ENCODE assay signal across 14 cellular contexts in the genomic region with DNA sequence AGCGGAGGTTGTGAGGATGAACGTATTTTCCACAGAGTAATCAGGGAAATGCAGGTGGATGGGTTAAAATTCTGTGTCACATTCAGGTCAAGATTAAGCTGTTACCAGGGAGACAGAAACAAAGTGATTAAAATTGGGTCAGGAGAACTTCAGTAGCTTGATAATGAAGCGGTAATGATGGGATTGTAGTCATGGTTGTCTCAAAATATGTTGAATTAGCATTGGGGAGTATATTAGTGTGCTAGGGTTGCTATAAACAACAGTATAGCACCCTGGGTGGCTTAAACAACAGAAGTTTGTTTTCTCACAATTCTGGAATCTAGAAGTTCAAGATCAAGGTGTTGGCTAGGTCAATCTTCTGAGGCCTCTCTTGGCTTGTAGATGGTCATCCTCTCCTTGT.
DNase-seq lines count a peak whose midpoint lies in the region; ATAC-seq, FAIRE-seq and TF ChIP-seq lines count a peak whose summit lies in the region.
"Had no signal": no experiment of that assay in that cellular context is flagged by ENCODE, and none has a peak within 500 bp of the region (broad histone marks: within the 10 kb centered on the region; RNA-seq: fewer than 3 reads in every experiment).

No MANE protein-coding gene starts in this region.

- H3F3A ChIP-seq in GM23338 (replicated peaks; ENCODE audit: low read depth): no peaks in the 10 kb centered on the region

- H3K4me1 ChIP-seq in GM23338 (ENCODE audit: insufficient read depth) (no peaks in the 10 kb centered on the region), osteoblast (ENCODE audit: insufficient read depth, low read length) (no peaks in the 10 kb centered on the region)
- H3K4me1 ChIP-seq: BLaER1 had no signal

- H3K36me3 Mint-ChIP-seq in GM23338 (ENCODE audit: low read depth): no peaks in the 10 kb centered on the region
- H3K36me3 Mint-ChIP-seq: CD8-positive, alpha-beta memory T cell had no signal

- no peak for DNase-seq in GM23338 (ENCODE audit: low spot score)
- DNase-seq in dermis blood vessel endothelial cell: peak; percentile 4
- DNase-seq in osteoblast (ENCODE audit: insufficient read length, low spot score, missing footprints): peak; percentile 27
- no peak for DNase-seq in activated CD4-positive, alpha-beta T cell treated with anti-CD3 and anti-CD28 coated beads for 1 hour
- DNase-seq in H54 (ENCODE audit: insufficient read length, low spot score): no peak
- DNase-seq: AML-193; CD8-positive, alpha-beta memory T cell; DMS53; H9; KG1 had no signal

- ATAC-seq in GM23338: no peak
- ATAC-seq in GM19397 (IDR thresholded peaks at IDR 0.05; ENCODE audit: unreplicated experiment): no peak
- ATAC-seq: GM12878 had no signal

- no peaks in the 10 kb centered on the region for H3K9me3 Mint-ChIP-seq in GM23338
- H3K9me3 Mint-ChIP-seq: H9 had no signal

- H3K79me2 ChIP-seq in GM23338 (replicated peaks; ENCODE audit: insufficient read depth): no peaks in the 10 kb centered on the region
- no peaks in the 10 kb centered on the region for H3K79me2 ChIP-seq in osteoblast (ENCODE audit: insufficient read depth, low read length)

- no peak for TF ChIP-seq POLR2A in H54 (IDR thresholded peaks at IDR 0.05; ENCODE audit: low read depth, low read length)

- FAIRE-seq in H54 (lab: Jason Lieb, UNC): no peak
- FAIRE-seq: GM12878 had no signal

- peaks cover 11% of the 10 kb centered on the region for H3K4me1 Mint-ChIP-seq in GM23338
- H3K4me1 Mint-ChIP-seq: CD8-positive, alpha-beta memory T cell; IgD-negative memory B cell had no signal

- H3K27ac ChIP-seq in GM23338 (ENCODE audit: low read depth) (no peak overlapping the region), osteoblast (ENCODE audit: low read depth, low read length) (no peak overlapping the region)
- H3K27ac ChIP-seq: BLaER1 had no signal

- H3K27ac Mint-ChIP-seq in GM23338: no peak overlapping the region
- H3K27ac Mint-ChIP-seq: CD8-positive, alpha-beta memory T cell; H9; IgD-negative memory B cell had no signal

- H3K4me3 ChIP-seq in GM23338 (no peak overlapping the region), osteoblast (ENCODE audit: insufficient read depth, low read length) (no peak overlapping the region)
- H3K4me3 ChIP-seq: BLaER1, GM12878 had no signal

- H4K20me1 ChIP-seq in GM23338 (replicated peaks; ENCODE audit: insufficient read depth) (no peaks in the 10 kb centered on the region), osteoblast (ENCODE audit: insufficient read depth, low read length) (no peaks in the 10 kb centered on the region)
- H4K20me1 ChIP-seq: BLaER1 had no signal

- H2AFZ ChIP-seq in GM23338 (peak overlapping the region; percentile 57; the same call in 1 of the 2 replicates), osteoblast (ENCODE audit: low read length) (peak overlapping the region; percentile 4)

- no peak for TF ChIP-seq CTCF in GM23338 (conservative IDR thresholded peaks at IDR 0.05; ENCODE audit: low read depth in 2 of 2)
- TF ChIP-seq CTCF in osteoblast (IDR thresholded peaks at IDR 0.05; ENCODE audit: extremely low read depth, low read depth, low read length): no peak

- H3K27me3 Mint-ChIP-seq in GM23338 (ENCODE audit: insufficient read depth, low read depth, poor library complexity): no peaks in the 10 kb centered on the region
- H3K27me3 Mint-ChIP-seq: CD8-positive, alpha-beta memory T cell; IgD-negative memory B cell had no signal

- H3K4me2 ChIP-seq in GM23338: no peak overlapping the region
- H3K4me2 ChIP-seq in osteoblast (ENCODE audit: insufficient read depth, low read length): no peak overlapping the region
- H3K4me2 ChIP-seq: BLaER1 had no signal

- no peak overlapping the region for H3K4me3 Mint-ChIP-seq in GM23338
- H3K4me3 Mint-ChIP-seq: CD8-positive, alpha-beta memory T cell; H9; IgD-negative memory B cell had no signal

- H3K9me2 ChIP-seq in GM23338 (ENCODE audit: insufficient read depth): no peaks in the 10 kb centered on the region

- H3K9me3 ChIP-seq in osteoblast (ENCODE audit: low read depth, low read length): no peaks in the 10 kb centered on the region
- H3K9me3 ChIP-seq: BLaER1 had no signal

- H3K27me3 ChIP-seq in GM23338 (ENCODE audit: insufficient read depth): no peaks in the 10 kb centered on the region
- H3K27me3 ChIP-seq in osteoblast (ENCODE audit: insufficient read depth, low read length): no peaks in the 10 kb centered on the region
- H3K27me3 ChIP-seq: BLaER1 had no signal

- H3K36me3 ChIP-seq in GM23338 (ENCODE audit: insufficient read depth): no peaks in the 10 kb centered on the region
- H3K36me3 ChIP-seq in osteoblast (ENCODE audit: insufficient read depth, low read length): no peaks in the 10 kb centered on the region
- H3K36me3 ChIP-seq: BLaER1 had no signal

TF ChIP-seq in GM23338, 12 proteins besides CTCF, POLR2A, EP300 and RAD21 (continues in another document):
- TF ChIP-seq EZH2 (IDR thresholded peaks at IDR 0.05; ENCODE audit: low read depth, unreplicated experiment): no peak
- no peak for TF ChIP-seq JUNB (IDR thresholded peaks at IDR 0.05; ENCODE audit: unreplicated experiment)
- TF ChIP-seq, protein P1, sequence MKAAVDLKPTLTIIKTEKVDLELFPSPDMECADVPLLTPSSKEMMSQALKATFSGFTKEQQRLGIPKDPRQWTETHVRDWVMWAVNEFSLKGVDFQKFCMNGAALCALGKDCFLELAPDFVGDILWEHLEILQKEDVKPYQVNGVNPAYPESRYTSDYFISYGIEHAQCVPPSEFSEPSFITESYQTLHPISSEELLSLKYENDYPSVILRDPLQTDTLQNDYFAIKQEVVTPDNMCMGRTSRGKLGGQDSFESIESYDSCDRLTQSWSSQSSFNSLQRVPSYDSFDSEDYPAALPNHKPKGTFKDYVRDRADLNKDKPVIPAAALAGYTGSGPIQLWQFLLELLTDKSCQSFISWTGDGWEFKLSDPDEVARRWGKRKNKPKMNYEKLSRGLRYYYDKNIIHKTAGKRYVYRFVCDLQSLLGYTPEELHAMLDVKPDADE (IDR thresholded peaks at IDR 0.05): no peak
- TF ChIP-seq ZNF331 (CRISPR knock-in tag; IDR thresholded peaks at IDR 0.05; ENCODE audit: low read depth): no peak
- TF ChIP-seq ZNF462 (CRISPR knock-in tag; IDR thresholded peaks at IDR 0.05): no peak
- no peak for TF ChIP-seq NANOG (IDR thresholded peaks at IDR 0.05; ENCODE audit: borderline replicate concordance)

Comparison
In these comparisons a context has a peak if more than half of its experiments do, and no peak if none do; other contexts are left out.
1. DNase-seq: peak in dermis blood vessel endothelial cell (single experiment) and osteoblast (single experiment); none in GM23338 (single experiment), activated CD4-positive, alpha-beta T cell treated with anti-CD3 and anti-CD28 coated beads for 1 hour (single experiment) and H54 (single experiment).